ENCODE assay signal across 9 cellular contexts in genomic region chr4:109301691-109302365, GRCh38. TPM values are rescaled to one million over a fixed set of nuclear protein-coding genes. Genes with fewer than 3 reads are reported as not detected.
DNase-seq lines count a peak whose midpoint lies in the region; ATAC-seq and TF ChIP-seq lines count a peak whose summit lies in the region.
"Had no signal": no experiment of that assay in that cellular context is flagged by ENCODE, and none has a peak within 500 bp of the region (broad histone marks: within the 10 kb centered on the region; RNA-seq: fewer than 3 reads in every experiment).

No MANE protein-coding gene starts in this region.

- H3K4me3 ChIP-seq in vagina, result peak overlapping the region; percentile 51 to 58

- H3K27me3 Mint-ChIP-seq in mesothelial cell of epicardium (ENCODE audit: low read depth), result peaks cover 16% of the 10 kb centered on the region

- H3K4me1 ChIP-seq in vagina, result peaks cover 19% of the 10 kb centered on the region

- H3K9me3 Mint-ChIP-seq in mesothelial cell of epicardium, result no peaks in the 10 kb centered on the region

- TF ChIP-seq CTCF in mesothelial cell of epicardium (IDR thresholded peaks at IDR 0.05; ENCODE audit: unreplicated experiment) (no peak), vagina (IDR thresholded peaks at IDR 0.05) (no peak)

- H3K9me3 ChIP-seq in vagina, result no peaks in the 10 kb centered on the region

- peak overlapping the region; percentile 47 for H3K27ac Mint-ChIP-seq in mesothelial cell of epicardium

- H3K4me3 Mint-ChIP-seq in mesothelial cell of epicardium, result peak overlapping the region; percentile 73

- H3K27ac ChIP-seq in vagina, result no peak overlapping the region

- peaks cover 40% of the 10 kb centered on the region for H3K4me1 Mint-ChIP-seq in mesothelial cell of epicardium

- H3K36me3 ChIP-seq in vagina, result no peaks in the 10 kb centered on the region

- DNase-seq in stimulated activated CD4-positive, alpha-beta T cell treated with anti-CD3 and anti-CD28 coated beads, Interleukin-12 subunit alpha, Interleukin-12 subunit beta, amount 100 ng/mL, for 4 hours, result peak; percentile 0
- no peak for DNase-seq in stimulated activated CD4-positive, alpha-beta T cell treated with anti-CD3 and anti-CD28 coated beads, Interleukin-2, amount 100 ng/mL, for 48 hours
- DNase-seq in dermis blood vessel endothelial cell (peak; percentile 4), mesothelial cell of epicardium (ENCODE audit: low spot score in 2 of 2, unreplicated experiment in 2 of 2) (no peak), vagina (ENCODE audit: extremely low spot score in 2 of 2) (no peak), cerebellar nuclear complex (lab: John Stamatoyannopoulos, UW) (no peak)
- DNase-seq: PC-3 had no signal

- no peaks in the 10 kb centered on the region for H3K27me3 ChIP-seq in vagina

- no peak for TF ChIP-seq POLR2A in vagina (IDR thresholded peaks at IDR 0.05)

- ATAC-seq in HG03097 (IDR thresholded peaks at IDR 0.05; ENCODE audit: low FRiP score, unreplicated experiment) (no peak), HG03108 (IDR thresholded peaks at IDR 0.05; ENCODE audit: unreplicated experiment) (no peak)
- ATAC-seq: PC-3 had no signal

- intact Hi-C loops in vagina (cut with DNase I), result no loop called here

- H3K36me3 Mint-ChIP-seq in mesothelial cell of epicardium, result peaks cover 4% of the 10 kb centered on the region

RNA-seq across cellular contexts. Expression of gene COL25A1, which starts 0.6 kb away (rescaled TPM):
- total RNA-seq in dermis blood vessel endothelial cell (0.14 and 0.68 TPM in 2 replicates), mesothelial cell of epicardium (55.8 to 67.6 TPM (median 56.7 TPM) in 3 replicates), vagina (0.49 TPM)
- total RNA-seq: PC-3 had no signal

Comparison
In these comparisons a context has a peak if more than half of its experiments do, and no peak if none do; other contexts are left out.
1. DNase-seq: peak in stimulated activated CD4-positive, alpha-beta T cell treated with anti-CD3 and anti-CD28 coated beads, Interleukin-12 subunit alpha, Interleukin-12 subunit beta, amount 100 ng/mL, for 4 hours (single experiment) and dermis blood vessel endothelial cell (single experiment); none in stimulated activated CD4-positive, alpha-beta T cell treated with anti-CD3 and anti-CD28 coated beads, Interleukin-2, amount 100 ng/mL, for 48 hours (0 of 2), mesothelial cell of epicardium (0 of 2), vagina (0 of 2) and cerebellar nuclear complex (0 of 2).
2. RNA of gene COL25A1, which starts 0.6 kb away (total RNA-seq): 55.8 to 67.6 TPM in mesothelial cell of epicardium; 0.14 to 0.68 TPM in dermis blood vessel endothelial cell and 0.49 TPM in vagina (single experiment); every median in the first group is over 10 times any median in the second.